Comparison of ENCODE assay signal across 13 cellular contexts in genomic region chr2:165725421-165725820, GRCh38.
DNase-seq lines count a peak whose midpoint lies in the region; ATAC-seq, FAIRE-seq and TF ChIP-seq lines count a peak whose summit lies in the region.
"Had no signal": no experiment of that assay in that cellular context is flagged by ENCODE, and none has a peak within 500 bp of the region (broad histone marks: within the 10 kb centered on the region; RNA-seq: fewer than 3 reads in every experiment).

No MANE protein-coding gene starts in this region.

- H3K79me2 ChIP-seq in endothelial cell of umbilical vein (ENCODE audit: control insufficient read depth, insufficient read depth, low read length) (no peaks in the 10 kb centered on the region), smooth muscle cell (ENCODE audit: low read depth) (no peaks in the 10 kb centered on the region)

- POLR2A ChIA-PET in endothelial cell of umbilical vein (lab: Charles Lee), result no interaction called here

- TF ChIP-seq CTCF in endothelial cell of umbilical vein (IDR thresholded peaks at IDR 0.05; ENCODE audit: extremely low read depth in 1 of 2, insufficient read depth in 1 of 2, low read depth in 1 of 2, low read length in 2 of 2), result no peak
- TF ChIP-seq CTCF in smooth muscle cell (IDR thresholded peaks at IDR 0.05; ENCODE audit: borderline replicate concordance, insufficient read depth, poor library complexity, severe bottlenecking), result no peak

- no peaks in the 10 kb centered on the region for H3K27me3 ChIP-seq in endothelial cell of umbilical vein (ENCODE audit: control insufficient read depth in 2 of 2, insufficient read depth in 2 of 2, low read length in 2 of 2)
- H3K27me3 ChIP-seq in smooth muscle cell (ENCODE audit: low read depth), result no peaks in the 10 kb centered on the region

- H3K4me3 ChIP-seq in endothelial cell of umbilical vein (replicated peaks in 1 of 3; ENCODE audit: insufficient read depth in 1 of 3, low read depth in 1 of 3, low read length in 3 of 3), result no peak overlapping the region
- H3K4me3 ChIP-seq in smooth muscle cell, result no peak overlapping the region

- H2AFZ ChIP-seq in endothelial cell of umbilical vein (ENCODE audit: low read depth, low read length) (no peak overlapping the region), smooth muscle cell (ENCODE audit: low read depth) (no peak overlapping the region)

- H3F3A ChIP-seq in smooth muscle cell (ENCODE audit: low read depth), result no peaks in the 10 kb centered on the region

- H3K27ac ChIP-seq in endothelial cell of umbilical vein (ENCODE audit: insufficient read depth, low read depth, low read length), result no peak overlapping the region
- no peak overlapping the region for H3K27ac ChIP-seq in smooth muscle cell (ENCODE audit: low read depth)

- H3K9ac ChIP-seq in endothelial cell of umbilical vein (replicated peaks; ENCODE audit: extremely low read depth, insufficient read depth, low read length) (no peak overlapping the region), smooth muscle cell (ENCODE audit: low read depth) (no peak overlapping the region)

- no peak for TF ChIP-seq POLR2A in endothelial cell of umbilical vein (IDR thresholded peaks at IDR 0.05; ENCODE audit: low read depth, low read length)

- dilution Hi-C loops in endothelial cell of umbilical vein (cut with MboI; ENCODE audit: extremely low pct_ligation_motif_present, low sequenced_read_pairs), result no loop called here

- no TSS peak for BruUV-seq in endothelial cell of umbilical vein (replicated peaks; lab: Mats Ljungman, UMichigan)

- CTCF ChIA-PET in endothelial cell of umbilical vein (lab: Charles Lee), result no interaction called here

- DNase-seq in activated CD4-positive, CD25-positive, alpha-beta regulatory T cell treated with anti-CD3 and anti-CD28 coated beads, Interleukin-2, amount 50 U/mL, for 72 hours, result no peak
- peak; percentile 70 for DNase-seq in NCI-H226
- DNase-seq in endothelial cell of umbilical vein (ENCODE audit: low read depth, low spot score), result peak; percentile 56
- DNase-seq in pulmonary artery endothelial cell (ENCODE audit: low read depth, low spot score), result peak; percentile 2
- no peak for DNase-seq in smooth muscle cell (lab: John Stamatoyannopoulos, UW; ENCODE audit: unreplicated experiment)
- no peak for DNase-seq in left lobe of liver (ENCODE audit: low spot score)
- no peak for DNase-seq in SIG-M5 (lab: John Stamatoyannopoulos, UW)
- DNase-seq: 8988T; activated CD4-positive, alpha-beta T cell treated with anti-CD3 and anti-CD28 coated beads for 4 hours; activated effector memory CD4-positive, alpha-beta T cell treated with anti-CD3 and anti-CD28 coated beads, Interleukin-2, amount 50 U/mL, for 16 hours; glutamatergic neuron; NCI-H2081 had no signal

- ATAC-seq in activated CD4-positive, CD25-positive, alpha-beta regulatory T cell treated with anti-CD3 and anti-CD28 coated beads, Interleukin-2, amount 50 U/mL, for 24 hours, result peak; percentile 48 to 64
- ATAC-seq in left lobe of liver, result no peak

- no peaks in the 10 kb centered on the region for H3K9me1 ChIP-seq in endothelial cell of umbilical vein (replicated peaks; ENCODE audit: control insufficient read depth, extremely low read depth, insufficient read depth, low read length)

- H3K9me3 ChIP-seq in endothelial cell of umbilical vein (replicated peaks; ENCODE audit: control insufficient read depth, insufficient read depth, low read length), result no peaks in the 10 kb centered on the region
- no peaks in the 10 kb centered on the region for H3K9me3 ChIP-seq in smooth muscle cell (replicated peaks; ENCODE audit: low read depth)

- peaks cover 3% of the 10 kb centered on the region for H3K4me1 ChIP-seq in endothelial cell of umbilical vein (ENCODE audit: control insufficient read depth, extremely low read depth, insufficient read depth, low read length)
- no peaks in the 10 kb centered on the region for H3K4me1 ChIP-seq in smooth muscle cell (ENCODE audit: low read depth)

- FAIRE-seq in endothelial cell of umbilical vein (lab: Jason Lieb, UNC), result peak; percentile 52

- H3K36me3 ChIP-seq in endothelial cell of umbilical vein (ENCODE audit: control insufficient read depth in 2 of 2, extremely low read depth in 1 of 2, insufficient read depth in 2 of 2, low read length in 2 of 2) (no peaks in the 10 kb centered on the region), smooth muscle cell (ENCODE audit: low read depth) (no peaks in the 10 kb centered on the region)

- H3K4me2 ChIP-seq in endothelial cell of umbilical vein (ENCODE audit: insufficient read depth, low read length), result peak overlapping the region; percentile 33
- H3K4me2 ChIP-seq in smooth muscle cell, result no peak overlapping the region

- H4K20me1 ChIP-seq in endothelial cell of umbilical vein (replicated peaks; ENCODE audit: control insufficient read depth, extremely low read depth, insufficient read depth, low read length) (no peaks in the 10 kb centered on the region), smooth muscle cell (ENCODE audit: low read depth) (no peaks in the 10 kb centered on the region)

- intact Hi-C loops in endothelial cell of umbilical vein (cut with micrococcal nuclease), result no loop called here

TF ChIP-seq in endothelial cell of umbilical vein, 7 proteins besides CTCF, POLR2A, EP300 and RAD21:
- peak; percentile 96 for TF ChIP-seq FOS (IDR thresholded peaks at IDR 0.05; ENCODE audit: borderline replicate concordance, insufficient read depth, low read length)
- TF ChIP-seq EZH2 (IDR thresholded peaks at IDR 0.05; ENCODE audit: borderline replicate concordance, low read depth, low read length, severe bottlenecking), result no peak
- TF ChIP-seq GATA2 (IDR thresholded peaks at IDR 0.05; ENCODE audit: insufficient read depth, insufficient read length, low read depth, low read length), result no peak
- TF ChIP-seq JUN (IDR thresholded peaks at IDR 0.05; ENCODE audit: borderline replicate concordance, insufficient read depth, insufficient read length, low read depth), result peak; percentile 80
- peak; percentile 39 for TF ChIP-seq POLR2AphosphoS5 (IDR thresholded peaks at IDR 0.05; ENCODE audit: insufficient read depth, low read depth, low read length)

Comparison
In these comparisons a context has a peak if more than half of its experiments do, and no peak if none do; other contexts are left out.
1. DNase-seq: peak in NCI-H226 (single experiment), endothelial cell of umbilical vein (single experiment) and pulmonary artery endothelial cell (single experiment); none in activated CD4-positive, CD25-positive, alpha-beta regulatory T cell treated with anti-CD3 and anti-CD28 coated beads, Interleukin-2, amount 50 U/mL, for 72 hours (single experiment), smooth muscle cell (single experiment), left lobe of liver (single experiment) and SIG-M5 (single experiment).